In genomic region chr21:34817821-34818662, GRCh38 we compare ENCODE assay signal across 19 cellular contexts.
DNase-seq lines count a peak whose midpoint lies in the region; ATAC-seq, FAIRE-seq and TF ChIP-seq lines count a peak whose summit lies in the region.
"Had no signal": no experiment of that assay in that cellular context is flagged by ENCODE, and none has a peak within 500 bp of the region (broad histone marks: within the 10 kb centered on the region; RNA-seq: fewer than 3 reads in every experiment).

No MANE protein-coding gene starts in this region.

- no peaks in the 10 kb centered on the region for H3K9me3 ChIP-seq in vagina
- H3K9me3 ChIP-seq: left ventricle myocardium inferior, sigmoid colon had no signal

- H3K27me3 ChIP-seq in vagina: no peaks in the 10 kb centered on the region
- H3K27me3 ChIP-seq: sigmoid colon had no signal

- no peak for DNase-seq in activated T-cell treated with anti-CD3 and anti-CD28 coated beads, Interleukin-2, amount 50 U/mL, for 72 hours
- DNase-seq in activated T-cell treated with anti-CD3 and anti-CD28 coated beads, Interleukin-2, amount 50 U/mL, for 4 hours: no peak
- no peak for DNase-seq in activated naive CD8-positive, alpha-beta T cell treated with anti-CD3 and anti-CD28 coated beads for 36 hours
- DNase-seq in left kidney (ENCODE audit: low read depth, low spot score): peak; percentile 70
- no peak for DNase-seq in vagina (ENCODE audit: extremely low spot score in 2 of 2)
- DNase-seq in GM12892 (ENCODE audit: insufficient read length): no peak
- no peak for DNase-seq in hypothalamus (lab: John Stamatoyannopoulos, UW)
- DNase-seq: activated CD4-positive, alpha-beta T cell treated with anti-CD3 and anti-CD28 coated beads, Interleukin-2, amount 50 U/mL, for 4 hours; activated naive CD8-positive, alpha-beta T cell treated with anti-CD3 and anti-CD28 coated beads, Interleukin-2, amount 10 ng/mL, durations not matched to agents 7 days and 5 days; erythroblast; H9; Karpas-422; left ventricle myocardium inferior; SHP77 treated with DMSO at 0.1 percent for 48 hours; sigmoid colon; stimulated activated naive CD8-positive, alpha-beta T cell treated with anti-CD3 and anti-CD28 coated beads, Interleukin-15, Interleukin-2, amounts not matched to agents 100 U/mL and 50 U/mL, for 24 hours had no signal

- TF ChIP-seq CTCF in vagina (IDR thresholded peaks at IDR 0.05): no peak

- no peak for FAIRE-seq in GM12892 (lab: Jason Lieb, UNC)
- FAIRE-seq: D721Med had no signal

- peaks cover 41% of the 10 kb centered on the region for H3K4me1 Mint-ChIP-seq in activated T-cell treated with anti-CD3 and anti-CD28 coated beads, Interleukin-2, amount 50 U/mL, for 72 hours (ENCODE audit: low read depth)
- peaks cover 55% of the 10 kb centered on the region for H3K4me1 Mint-ChIP-seq in activated T-cell treated with anti-CD3 and anti-CD28 coated beads, Interleukin-2, amount 50 U/mL, for 4 hours (ENCODE audit: low read depth)
- peaks cover 8% of the 10 kb centered on the region for H3K4me1 Mint-ChIP-seq in activated naive CD8-positive, alpha-beta T cell treated with anti-CD3 and anti-CD28 coated beads for 36 hours

- H3K36me3 Mint-ChIP-seq in activated T-cell treated with anti-CD3 and anti-CD28 coated beads, Interleukin-2, amount 50 U/mL, for 72 hours (ENCODE audit: insufficient read depth in 2 of 2): peaks cover 12 to 23% of the 10 kb centered on the region in 2 donors
- H3K36me3 Mint-ChIP-seq in activated T-cell treated with anti-CD3 and anti-CD28 coated beads, Interleukin-2, amount 50 U/mL, for 4 hours (ENCODE audit: insufficient read depth): peaks cover 57% of the 10 kb centered on the region
- peaks cover 17% of the 10 kb centered on the region for H3K36me3 Mint-ChIP-seq in activated naive CD8-positive, alpha-beta T cell treated with anti-CD3 and anti-CD28 coated beads for 36 hours

- H3K27ac Mint-ChIP-seq in activated T-cell treated with anti-CD3 and anti-CD28 coated beads, Interleukin-2, amount 50 U/mL, for 72 hours: peak overlapping the region; percentile 36
- H3K27ac Mint-ChIP-seq in activated naive CD8-positive, alpha-beta T cell treated with anti-CD3 and anti-CD28 coated beads for 36 hours: peak overlapping the region; percentile 49
- H3K27ac Mint-ChIP-seq: activated naive CD8-positive, alpha-beta T cell treated with anti-CD3 and anti-CD28 coated beads, Interleukin-2, amount 10 ng/mL, durations not matched to agents 7 days and 5 days; H9 had no signal

- peaks cover 74% of the 10 kb centered on the region for H3K4me1 ChIP-seq in vagina
- H3K4me1 ChIP-seq: left ventricle myocardium inferior had no signal

- intact Hi-C loops in vagina (cut with DNase I): no loop called here

- H3K9me3 Mint-ChIP-seq in activated T-cell treated with anti-CD3 and anti-CD28 coated beads, Interleukin-2, amount 50 U/mL, for 72 hours: no peaks in the 10 kb centered on the region
- no peaks in the 10 kb centered on the region for H3K9me3 Mint-ChIP-seq in activated T-cell treated with anti-CD3 and anti-CD28 coated beads, Interleukin-2, amount 50 U/mL, for 4 hours
- no peaks in the 10 kb centered on the region for H3K9me3 Mint-ChIP-seq in activated naive CD8-positive, alpha-beta T cell treated with anti-CD3 and anti-CD28 coated beads for 36 hours
- H3K9me3 Mint-ChIP-seq: H9; natural killer cell treated with Interleukin-12 subunit alpha and Interleukin-12 subunit beta and Interleukin-15 and Interleukin-18, amount 100 ng/mL, for 72 hours had no signal

- H3K4me3 ChIP-seq in vagina: no peak overlapping the region
- H3K4me3 ChIP-seq: left ventricle myocardium inferior, sigmoid colon had no signal

- H3K36me3 ChIP-seq in vagina: peaks cover 0 to 9% of the 10 kb centered on the region in 2 donors
- H3K36me3 ChIP-seq: left ventricle myocardium inferior, sigmoid colon had no signal

- H3K27me3 Mint-ChIP-seq in activated T-cell treated with anti-CD3 and anti-CD28 coated beads, Interleukin-2, amount 50 U/mL, for 72 hours (ENCODE audit: low read depth): no peaks in the 10 kb centered on the region
- no peaks in the 10 kb centered on the region for H3K27me3 Mint-ChIP-seq in activated T-cell treated with anti-CD3 and anti-CD28 coated beads, Interleukin-2, amount 50 U/mL, for 4 hours (ENCODE audit: low read depth)
- no peaks in the 10 kb centered on the region for H3K27me3 Mint-ChIP-seq in activated naive CD8-positive, alpha-beta T cell treated with anti-CD3 and anti-CD28 coated beads for 36 hours
- H3K27me3 Mint-ChIP-seq: natural killer cell treated with Interleukin-12 subunit alpha and Interleukin-12 subunit beta and Interleukin-15 and Interleukin-18, amount 100 ng/mL, for 72 hours had no signal

- no peak for ATAC-seq in activated T-cell treated with anti-CD3 and anti-CD28 coated beads, Interleukin-2, amount 50 U/mL, for 72 hours (replicated peaks in 1 of 2)
- no peak for ATAC-seq in activated T-cell treated with anti-CD3 and anti-CD28 coated beads, Interleukin-2, amount 50 U/mL, for 4 hours
- ATAC-seq in GM21390 (IDR thresholded peaks at IDR 0.05; ENCODE audit: unreplicated experiment): no peak
- ATAC-seq: natural killer cell treated with Interleukin-12 subunit alpha and Interleukin-12 subunit beta and Interleukin-15 and Interleukin-18, amount 100 ng/mL, for 72 hours; stimulated activated naive CD8-positive, alpha-beta T cell treated with anti-CD3 and anti-CD28 coated beads, Interleukin-15, Interleukin-2, amounts not matched to agents 100 U/mL and 50 U/mL, for 24 hours had no signal

- no peak for TF ChIP-seq POLR2A in vagina (IDR thresholded peaks at IDR 0.05)
- no peak for TF ChIP-seq POLR2A in GM12892 (IDR thresholded peaks at IDR 0.05; ENCODE audit: low read depth, low read length)

- peak overlapping the region; percentile 52 for H3K27ac ChIP-seq in vagina
- H3K27ac ChIP-seq: left ventricle myocardium inferior, sigmoid colon had no signal

- no peak overlapping the region for H3K4me3 Mint-ChIP-seq in activated T-cell treated with anti-CD3 and anti-CD28 coated beads, Interleukin-2, amount 50 U/mL, for 72 hours
- no peak overlapping the region for H3K4me3 Mint-ChIP-seq in activated T-cell treated with anti-CD3 and anti-CD28 coated beads, Interleukin-2, amount 50 U/mL, for 4 hours
- H3K4me3 Mint-ChIP-seq in activated naive CD8-positive, alpha-beta T cell treated with anti-CD3 and anti-CD28 coated beads for 36 hours: no peak overlapping the region
- H3K4me3 Mint-ChIP-seq: activated naive CD8-positive, alpha-beta T cell treated with anti-CD3 and anti-CD28 coated beads, Interleukin-2, amount 10 ng/mL, durations not matched to agents 7 days and 5 days; H9; natural killer cell treated with Interleukin-12 subunit alpha and Interleukin-12 subunit beta and Interleukin-15 and Interleukin-18, amount 100 ng/mL, for 72 hours had no signal
